9 cellular contexts compared by ENCODE assay signal in the genomic region with DNA sequence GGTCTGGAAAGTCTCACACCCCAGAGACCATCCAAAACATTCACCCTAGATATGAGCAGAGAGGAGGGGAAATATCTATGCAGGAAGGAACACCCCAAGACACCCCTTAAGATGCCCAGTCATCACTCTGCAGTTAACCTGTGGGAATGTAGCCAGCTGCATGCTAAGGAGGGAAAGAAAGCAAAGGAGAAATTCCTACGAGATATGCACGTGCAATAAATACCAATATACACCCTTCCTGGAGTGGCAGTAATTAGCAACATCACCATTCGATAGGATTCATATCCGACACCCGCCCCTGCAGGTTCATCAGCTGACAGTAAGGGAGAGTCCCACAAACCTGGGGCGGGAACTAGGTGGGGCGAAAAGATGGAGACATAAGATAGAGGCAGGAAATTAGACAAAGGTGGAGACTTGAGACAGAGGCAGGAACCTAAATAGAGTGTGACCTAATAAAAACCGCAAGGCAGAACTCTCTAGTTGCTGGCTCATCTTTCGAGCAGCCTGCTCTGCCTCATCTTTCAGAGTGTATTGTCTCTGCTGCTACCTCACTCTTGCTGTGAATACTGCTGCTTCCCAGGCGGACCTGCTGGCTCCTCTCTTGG. TPM values are rescaled to one million over a fixed set of nuclear protein-coding genes. Genes with fewer than 3 reads are reported as not detected.
DNase-seq lines count a peak whose midpoint lies in the region; ATAC-seq and TF ChIP-seq lines count a peak whose summit lies in the region.
"Had no signal": no experiment of that assay in that cellular context is flagged by ENCODE, and none has a peak within 500 bp of the region (broad histone marks: within the 10 kb centered on the region; RNA-seq: fewer than 3 reads in every experiment).

No MANE protein-coding gene starts in this region.

- CTCF ChIA-PET in CD8-positive, alpha-beta memory T cell (lab: Charles Lee): no interaction called here

- H3K4me1 ChIP-seq in CD8-positive, alpha-beta memory T cell (ENCODE audit: insufficient read depth, low read length): peaks cover 45% of the 10 kb centered on the region
- H3K4me1 ChIP-seq in neutrophil (ENCODE audit: control insufficient read depth in 1 of 2, insufficient read depth in 1 of 2, low read depth in 1 of 2, low read length in 1 of 2): peaks cover 18 to 32% of the 10 kb centered on the region in 2 experiments

- H3K4me3 Mint-ChIP-seq in CD8-positive, alpha-beta memory T cell: peak overlapping the region; percentile 7 to 76 (median 49)

- no peaks in the 10 kb centered on the region for H3K27me3 ChIP-seq in CD8-positive, alpha-beta memory T cell (ENCODE audit: insufficient read depth, low read length, poor library complexity, severe bottlenecking)
- H3K27me3 ChIP-seq in neutrophil: peaks cover 2% of the 10 kb centered on the region

- ATAC-seq in GM19452 (IDR thresholded peaks at IDR 0.05; ENCODE audit: unreplicated experiment): no peak

- H3K4me1 Mint-ChIP-seq in CD8-positive, alpha-beta memory T cell: peaks cover 52 to 61% (median 54%) of the 10 kb centered on the region in 3 donors

- peak overlapping the region; percentile 50 to 98 (median 94) for H3K27ac Mint-ChIP-seq in CD8-positive, alpha-beta memory T cell

- H3K9me3 ChIP-seq in CD8-positive, alpha-beta memory T cell (ENCODE audit: low read length): no peaks in the 10 kb centered on the region
- H3K9me3 ChIP-seq in neutrophil: no peaks in the 10 kb centered on the region

- no peak overlapping the region for H3K4me3 ChIP-seq in CD8-positive, alpha-beta memory T cell (ENCODE audit: low read length)
- H3K4me3 ChIP-seq in neutrophil (ENCODE audit: low read depth in 1 of 2, low read length in 1 of 2): no peak overlapping the region

- no peak for TF ChIP-seq CTCF in neutrophil (IDR thresholded peaks at IDR 0.05)

- H3K27me3 Mint-ChIP-seq in CD8-positive, alpha-beta memory T cell: peaks cover 4 to 9% of the 10 kb centered on the region in 2 donors

- no peaks in the 10 kb centered on the region for H3K36me3 ChIP-seq in CD8-positive, alpha-beta memory T cell (ENCODE audit: insufficient read depth, low read length)
- peaks cover 6% of the 10 kb centered on the region for H3K36me3 ChIP-seq in neutrophil

- DNase-seq in CD8-positive, alpha-beta memory T cell: peak in 4 of 5 donors; percentile 63 to 82 (median 75)
- peak; percentile 36 for DNase-seq in NOMO-1 treated with dmso at 0.1 percent for 144 hours (lab: John Stamatoyannopoulos, UW; ENCODE audit: unreplicated experiment)
- DNase-seq in activated T-helper 1 cell treated with Interleukin-2 at 50 U/mL for 16 hours (ENCODE audit: low read depth): peak; percentile 66
- DNase-seq in NCI-H82 (lab: John Stamatoyannopoulos, UW): no peak
- DNase-seq in H4 (ENCODE audit: low spot score): no peak
- no peak for DNase-seq in COLO668 (lab: John Stamatoyannopoulos, UW; ENCODE audit: unreplicated experiment)
- DNase-seq: hippocampal formation had no signal

- no peaks in the 10 kb centered on the region for H3K9me3 Mint-ChIP-seq in CD8-positive, alpha-beta memory T cell

- POLR2A ChIA-PET in CD8-positive, alpha-beta memory T cell (lab: Charles Lee): no interaction called here

- H3K27ac ChIP-seq in CD8-positive, alpha-beta memory T cell (ENCODE audit: low read depth, low read length): no peak overlapping the region
- peak overlapping the region; percentile 56 for H3K27ac ChIP-seq in neutrophil

- no peaks in the 10 kb centered on the region for H3K36me3 Mint-ChIP-seq in CD8-positive, alpha-beta memory T cell

RNA-seq across cellular contexts. Expression of gene PLEKHG3, which starts 51.5 kb away (rescaled TPM):
- 1 to 10 TPM; 4.9 to 5.0 TPM for total RNA-seq in CD8-positive, alpha-beta memory T cell
- polyA plus RNA-seq in CD8-positive, alpha-beta memory T cell: 61.1 TPM
- total RNA-seq in H4 (2014; rRNA removed; shearing (Covaris generic)): 4.6 and 8.9 TPM in 2 replicates

Comparison
In these comparisons a context has a peak if more than half of its experiments do, and no peak if none do; other contexts are left out.
1. DNase-seq: peak in CD8-positive, alpha-beta memory T cell (4 of 5), NOMO-1 treated with dmso at 0.1 percent for 144 hours (single experiment) and activated T-helper 1 cell treated with Interleukin-2 at 50 U/mL for 16 hours (single experiment); none in NCI-H82 (single experiment), H4 (single experiment) and COLO668 (single experiment).